In genomic region chr9:98076514-98076890, GRCh38 we compare ENCODE assay signal across 8 cellular contexts. TPM values are rescaled to one million over a fixed set of nuclear protein-coding genes. Genes with fewer than 3 reads are reported as not detected.
DNase-seq lines count a peak whose midpoint lies in the region; ATAC-seq and TF ChIP-seq lines count a peak whose summit lies in the region.
"Not testable (repeated sequence)": the region's sequence is repeated elsewhere in the genome, so short reads cannot be mapped to it uniquely, and the experiment has no call there.

No MANE protein-coding gene starts in this region.

- POLR2A ChIA-PET in T-cell (lab: Charles Lee), result interaction anchor here (0.9 to 1.0 kb wide), 2 partner anchors 10 to 25 kb away, joined by 3 to 5 read pairs; no protein-coding TSS in a partner anchor
- POLR2A ChIA-PET in activated CD4-positive, alpha-beta memory T cell treated with anti-CD3 and anti-CD28 coated beads for 36 hours (lab: Charles Lee), result not testable (repeated sequence)

- H3K9ac ChIP-seq in H9 (ENCODE audit: extremely low read depth, insufficient read length, low read length); liver (ENCODE audit: low read depth in 1 of 2, low read length in 2 of 2): not testable (repeated sequence)

- not testable (repeated sequence) for H3K27me3 Mint-ChIP-seq in CD14-positive monocyte (ENCODE audit: low read depth in 3 of 3); H9 (ENCODE audit: low read depth); T-cell; activated CD4-positive, alpha-beta memory T cell treated with anti-CD3 and anti-CD28 coated beads for 36 hours; activated T-helper 2 cell treated with anti-CD3 and anti-CD28 coated beads, Interferon-gamma antibody, Interleukin-2, Interleukin-4, amounts not matched to agents 10 μg/mL and 5 μg/mL and 100 μg/mL, durations not matched to agents 14 hours and 24 hours and 36 hours (ENCODE audit: low read depth); central memory CD8-positive, alpha-beta T cell; stimulated activated naive CD8-positive, alpha-beta T cell treated with anti-CD3 and anti-CD28 coated beads, Interleukin-15, Interleukin-2, amounts not matched to agents 100 ng/mL and 50 ng/mL, for 24 hours

- not testable (repeated sequence) for H3K4me3 Mint-ChIP-seq in CD14-positive monocyte; H9; activated CD4-positive, alpha-beta memory T cell treated with anti-CD3 and anti-CD28 coated beads for 36 hours; activated T-helper 2 cell treated with anti-CD3 and anti-CD28 coated beads, Interferon-gamma antibody, Interleukin-2, Interleukin-4, amounts not matched to agents 10 μg/mL and 5 μg/mL and 100 μg/mL, durations not matched to agents 14 hours and 24 hours and 36 hours (ENCODE audit: low read depth); central memory CD8-positive, alpha-beta T cell; stimulated activated naive CD8-positive, alpha-beta T cell treated with anti-CD3 and anti-CD28 coated beads, Interleukin-15, Interleukin-2, amounts not matched to agents 100 ng/mL and 50 ng/mL, for 24 hours
- peak overlapping the region in 1 of 3 donors; percentile 58 for H3K4me3 Mint-ChIP-seq in T-cell

- not testable (repeated sequence) for H2BK20ac ChIP-seq in H9 (ENCODE audit: low read depth, low read length, poor library complexity, severe bottlenecking)

- not testable (repeated sequence) for TF ChIP-seq CTCF in CD14-positive monocyte (IDR thresholded peaks at IDR 0.05); H9 (conservative IDR thresholded peaks at IDR 0.05); liver (IDR thresholded peaks at IDR 0.05; ENCODE audit: low read depth, low read length, missing input control)

- H4K5ac ChIP-seq in H9 (ENCODE audit: insufficient read length, low read depth, low read length), result not testable (repeated sequence)

- H4K91ac ChIP-seq in H9 (ENCODE audit: insufficient read length, low read depth, low read length), result not testable (repeated sequence)

- not testable (repeated sequence) for H3K79me2 ChIP-seq in H9 (ENCODE audit: insufficient read depth, low read length)

- H2BK12ac ChIP-seq in H9 (ENCODE audit: insufficient read length, low read depth, low read length), result not testable (repeated sequence)

- TF ChIP-seq RAD21 in liver (IDR thresholded peaks at IDR 0.05), result not testable (repeated sequence)

- H2BK120ac ChIP-seq in H9 (ENCODE audit: low read depth, low read length, poor library complexity, severe bottlenecking), result not testable (repeated sequence)

- not testable (repeated sequence) for H3K18ac ChIP-seq in H9 (ENCODE audit: insufficient read length, low read depth, low read length)

- H4K20me1 ChIP-seq in H9 (ENCODE audit: control insufficient read depth, insufficient read depth, insufficient read length), result not testable (repeated sequence)

- H4K8ac ChIP-seq in H9 (replicated peaks; ENCODE audit: insufficient read length, low read depth, low read length), result not testable (repeated sequence)

- H3K36me3 Mint-ChIP-seq in CD14-positive monocyte (peaks cover 40 to 54% of the 10 kb centered on the region in 2 donors), H9 (ENCODE audit: insufficient read depth in 1 of 3, low read depth in 3 of 3) (peaks cover 4 to 23% (median 19%) of the 10 kb centered on the region in 3 experiments; a peak in 6 of 7 replicates), T-cell (peaks cover 27% of the 10 kb centered on the region)
- H3K36me3 Mint-ChIP-seq in activated CD4-positive, alpha-beta memory T cell treated with anti-CD3 and anti-CD28 coated beads for 36 hours, result peaks cover 30% of the 10 kb centered on the region
- H3K36me3 Mint-ChIP-seq in activated T-helper 2 cell treated with anti-CD3 and anti-CD28 coated beads, Interferon-gamma antibody, Interleukin-2, Interleukin-4, amounts not matched to agents 10 μg/mL and 5 μg/mL and 100 μg/mL, durations not matched to agents 14 hours and 24 hours and 36 hours (ENCODE audit: low read depth), result peaks cover 47% of the 10 kb centered on the region
- peaks cover 26% of the 10 kb centered on the region for H3K36me3 Mint-ChIP-seq in central memory CD8-positive, alpha-beta T cell (ENCODE audit: insufficient read depth)
- peaks cover 37% of the 10 kb centered on the region for H3K36me3 Mint-ChIP-seq in stimulated activated naive CD8-positive, alpha-beta T cell treated with anti-CD3 and anti-CD28 coated beads, Interleukin-15, Interleukin-2, amounts not matched to agents 100 ng/mL and 50 ng/mL, for 24 hours (ENCODE audit: low read depth)

- H3K4me3 ChIP-seq in liver (ENCODE audit: low read depth in 1 of 3, low read length in 3 of 3), result not testable (repeated sequence)

- not testable (repeated sequence) for H2AFZ ChIP-seq in H9 (ENCODE audit: low read length)

- H3K27ac Mint-ChIP-seq in CD14-positive monocyte (peak overlapping the region in 4 of 7 donors; percentile 30 to 82 (median 42)), T-cell (peak overlapping the region; percentile 93 to 94)
- H3K27ac Mint-ChIP-seq in H9, result not testable (repeated sequence)
- peak overlapping the region; percentile 93 for H3K27ac Mint-ChIP-seq in activated CD4-positive, alpha-beta memory T cell treated with anti-CD3 and anti-CD28 coated beads for 36 hours
- H3K27ac Mint-ChIP-seq in activated T-helper 2 cell treated with anti-CD3 and anti-CD28 coated beads, Interferon-gamma antibody, Interleukin-2, Interleukin-4, amounts not matched to agents 10 μg/mL and 5 μg/mL and 100 μg/mL, durations not matched to agents 14 hours and 24 hours and 36 hours, result peak overlapping the region; percentile 84
- H3K27ac Mint-ChIP-seq in central memory CD8-positive, alpha-beta T cell (ENCODE audit: low read depth), result peak overlapping the region; percentile 89
- peak overlapping the region; percentile 87 for H3K27ac Mint-ChIP-seq in stimulated activated naive CD8-positive, alpha-beta T cell treated with anti-CD3 and anti-CD28 coated beads, Interleukin-15, Interleukin-2, amounts not matched to agents 100 ng/mL and 50 ng/mL, for 24 hours

- H2AK5ac ChIP-seq in H9 (ENCODE audit: insufficient read length, low read length), result not testable (repeated sequence)

- H3K23ac ChIP-seq in H9 (ENCODE audit: insufficient read length, low read depth, low read length), result not testable (repeated sequence)

- H3K23me2 ChIP-seq in H9 (ENCODE audit: insufficient read length, low read depth, low read length, poor library complexity, severe bottlenecking), result not testable (repeated sequence)

- not testable (repeated sequence) for H3K4me1 ChIP-seq in H9 (ENCODE audit: insufficient read depth, low read length)
- H3K4me1 ChIP-seq in liver (ENCODE audit: control insufficient read depth in 4 of 4, insufficient read depth in 4 of 4, low read length in 3 of 4), result peaks cover 7 to 29% (median 19%) of the 10 kb centered on the region in 4 donors

- intact Hi-C loops in CD14-positive monocyte (cut with micrococcal nuclease), result loop anchor here (5.0 to 10.0 kb wide), 2 partner anchors 128 to 131 kb away; no protein-coding TSS in a partner anchor
- intact Hi-C loops in activated CD4-positive, alpha-beta memory T cell treated with anti-CD3 and anti-CD28 coated beads for 36 hours (cut with micrococcal nuclease), result loop anchor here (10.0 kb wide), 1 partner anchor 718 kb away; the partner anchor contains the start of gene ANKS6
- intact Hi-C loops in activated T-helper 2 cell treated with anti-CD3 and anti-CD28 coated beads, Interferon-gamma antibody, Interleukin-2, Interleukin-4, amounts not matched to agents 10 μg/mL and 5 μg/mL and 100 μg/mL, durations not matched to agents 14 hours and 24 hours and 36 hours (cut with micrococcal nuclease), result not testable (repeated sequence)

- not testable (repeated sequence) for H2BK15ac ChIP-seq in H9 (ENCODE audit: low read depth, low read length)

- H3K79me1 ChIP-seq in H9 (ENCODE audit: insufficient read depth, low read depth, low read length, poor library complexity, severe bottlenecking), result not testable (repeated sequence)

- not testable (repeated sequence) for H2BK5ac ChIP-seq in H9 (ENCODE audit: insufficient read length, low read length)

- H3K9me3 ChIP-seq in H9 (ENCODE audit: control insufficient read depth, low read depth, low read length); liver (ENCODE audit: control insufficient read depth in 4 of 4, low read length in 3 of 4): not testable (repeated sequence)

- H3K27me3 ChIP-seq in H9 (ENCODE audit: insufficient read depth, low read length); liver (ENCODE audit: control insufficient read depth in 4 of 4, insufficient read depth in 4 of 4, low read length in 3 of 4): not testable (repeated sequence)

- not testable (repeated sequence) for H3T11ph ChIP-seq in H9 (ENCODE audit: low read length)

- H3K27ac ChIP-seq in H9 (ENCODE audit: insufficient read length, low read depth, low read length), result not testable (repeated sequence)
- H3K27ac ChIP-seq in liver (ENCODE audit: low read depth in 1 of 2, low read length in 2 of 2), result peak overlapping the region; percentile 78 to 86

- not testable (repeated sequence) for H3K9me3 Mint-ChIP-seq in CD14-positive monocyte; H9; T-cell; activated CD4-positive, alpha-beta memory T cell treated with anti-CD3 and anti-CD28 coated beads for 36 hours; activated T-helper 2 cell treated with anti-CD3 and anti-CD28 coated beads, Interferon-gamma antibody, Interleukin-2, Interleukin-4, amounts not matched to agents 10 μg/mL and 5 μg/mL and 100 μg/mL, durations not matched to agents 14 hours and 24 hours and 36 hours; central memory CD8-positive, alpha-beta T cell; stimulated activated naive CD8-positive, alpha-beta T cell treated with anti-CD3 and anti-CD28 coated beads, Interleukin-15, Interleukin-2, amounts not matched to agents 100 ng/mL and 50 ng/mL, for 24 hours

- H3K4ac ChIP-seq in H9 (ENCODE audit: low read depth, low read length), result not testable (repeated sequence)

- not testable (repeated sequence) for ATAC-seq in T-cell (replicated peaks in 1 of 4); central memory CD8-positive, alpha-beta T cell (replicated peaks; ENCODE audit: extremely low read depth, poor library complexity, severe bottlenecking)

- H3K56ac ChIP-seq in H9 (ENCODE audit: insufficient read length, low read depth, low read length), result not testable (repeated sequence)

- DNase-seq in CD14-positive monocyte (ENCODE audit: low spot score); T-cell; activated CD4-positive, alpha-beta memory T cell treated with anti-CD3 and anti-CD28 coated beads for 36 hours; activated T-helper 2 cell treated with anti-CD3 and anti-CD28 coated beads, Interferon-gamma antibody, Interleukin-2, Interleukin-4, amounts not matched to agents 10 μg/mL and 5 μg/mL and 100 μg/mL, durations not matched to agents 14 hours and 24 hours and 36 hours (ENCODE audit: low spot score); central memory CD8-positive, alpha-beta T cell (ENCODE audit: low spot score in 2 of 2): not testable (repeated sequence)
- DNase-seq in H9, result peak; percentile 77

- H3K4me1 Mint-ChIP-seq in CD14-positive monocyte, result peaks cover 32% of the 10 kb centered on the region
- H3K4me1 Mint-ChIP-seq in H9, result peaks cover 22 to 28% of the 10 kb centered on the region in 2 experiments
- H3K4me1 Mint-ChIP-seq in T-cell, result peaks cover 38 to 55% (median 44%) of the 10 kb centered on the region in 3 donors
- peaks cover 49% of the 10 kb centered on the region for H3K4me1 Mint-ChIP-seq in activated CD4-positive, alpha-beta memory T cell treated with anti-CD3 and anti-CD28 coated beads for 36 hours (ENCODE audit: low read depth)
- H3K4me1 Mint-ChIP-seq in activated T-helper 2 cell treated with anti-CD3 and anti-CD28 coated beads, Interferon-gamma antibody, Interleukin-2, Interleukin-4, amounts not matched to agents 10 μg/mL and 5 μg/mL and 100 μg/mL, durations not matched to agents 14 hours and 24 hours and 36 hours (ENCODE audit: low read depth), result peaks cover 27% of the 10 kb centered on the region
- peaks cover 14% of the 10 kb centered on the region for H3K4me1 Mint-ChIP-seq in central memory CD8-positive, alpha-beta T cell
- peaks cover 45% of the 10 kb centered on the region for H3K4me1 Mint-ChIP-seq in stimulated activated naive CD8-positive, alpha-beta T cell treated with anti-CD3 and anti-CD28 coated beads, Interleukin-15, Interleukin-2, amounts not matched to agents 100 ng/mL and 50 ng/mL, for 24 hours (ENCODE audit: low read depth)

- no CpG with 5 or more reads among the region's 8 CpGs for WGBS in H9 (ENCODE audit: extremely low coverage, insufficient read length, low lambda C conversion rate)
- 61% methylated on average over 8 of the region's 8 CpGs for WGBS in liver

- H3K4me2 ChIP-seq in H9 (ENCODE audit: insufficient read depth, insufficient read length, low read length), result not testable (repeated sequence)

- CTCF ChIA-PET in T-cell (lab: Charles Lee), result interaction anchor here in 1 of 2 donors (0.6 to 1.5 kb wide), 3 partner anchors 26 to 180 kb away, joined by 3 to 5 read pairs (median 3); no protein-coding TSS in a partner anchor
- CTCF ChIA-PET in activated CD4-positive, alpha-beta memory T cell treated with anti-CD3 and anti-CD28 coated beads for 36 hours (lab: Charles Lee), result interaction anchor here (1.4 to 2.1 kb wide), 2 partner anchors 186 to 187 kb away, joined by 4 to 8 read pairs; no protein-coding TSS in a partner anchor

- H3K36me3 ChIP-seq in liver (ENCODE audit: control insufficient read depth in 4 of 4, insufficient read depth in 3 of 4, low read depth in 1 of 4, low read length in 3 of 4), result peaks cover 2 to 17% (median 10%) of the 10 kb centered on the region in 4 donors

- H3K14ac ChIP-seq in H9 (ENCODE audit: insufficient read depth, low read length), result not testable (repeated sequence)

RNA-seq across cellular contexts. Expression of gene NANS, which starts 20.0 kb away (rescaled TPM):
- 100 to 1,000 TPM in 1 of 2 donors, 10 to 100 TPM in 1; 95.9 to 109 TPM for polyA plus RNA-seq in CD14-positive monocyte
- total RNA-seq in H9 (2021), result 40.4 and 41.8 TPM in 2 replicates
- total RNA-seq in T-cell, result 10 to 100 TPM; 21.7 to 57.5 (median 27.6) TPM
- total RNA-seq in activated CD4-positive, alpha-beta memory T cell treated with anti-CD3 and anti-CD28 coated beads for 36 hours, result 10 to 100 TPM; 48.4 to 51.9 TPM
- 63.4 and 64.7 TPM in 2 replicates for total RNA-seq in activated T-helper 2 cell treated with anti-CD3 and anti-CD28 coated beads, Interferon-gamma antibody, Interleukin-2, Interleukin-4, amounts not matched to agents 10 μg/mL and 5 μg/mL and 100 μg/mL, durations not matched to agents 14 hours and 24 hours and 36 hours
- total RNA-seq in liver, result 10 to 100 TPM; 23.4 to 55.4 TPM
- polyA plus RNA-seq in liver, result 10 to 100 TPM; 33.4 to 52.2 TPM

RNA-seq across cellular contexts. Expression of gene TRIM14, which starts 42.5 kb away (rescaled TPM):
- 10 to 100 TPM; 23.0 to 28.5 TPM for polyA plus RNA-seq in CD14-positive monocyte
- total RNA-seq in H9 (2021), result 12.5 and 14.7 TPM in 2 replicates
- 10 to 100 TPM; 75.7 to 98.9 (median 85.3) TPM for total RNA-seq in T-cell
- total RNA-seq in activated CD4-positive, alpha-beta memory T cell treated with anti-CD3 and anti-CD28 coated beads for 36 hours, result 10 to 100 TPM; 49.1 to 52.7 TPM
- total RNA-seq in activated T-helper 2 cell treated with anti-CD3 and anti-CD28 coated beads, Interferon-gamma antibody, Interleukin-2, Interleukin-4, amounts not matched to agents 10 μg/mL and 5 μg/mL and 100 μg/mL, durations not matched to agents 14 hours and 24 hours and 36 hours, result 37.7 and 41.5 TPM in 2 replicates
- total RNA-seq in liver, result 10 to 100 TPM; 15.2 to 19.9 TPM
- 10 to 100 TPM; 15.6 to 22.0 TPM for polyA plus RNA-seq in liver
